In genomic region chr3:16890605-16891333, GRCh38 we compare ENCODE assay signal across 12 cellular contexts. TPM values are rescaled to one million over a fixed set of nuclear protein-coding genes. Genes with fewer than 3 reads are reported as not detected.
DNase-seq lines count a peak whose midpoint lies in the region; ATAC-seq and TF ChIP-seq lines count a peak whose summit lies in the region.
"Had no signal": no experiment of that assay in that cellular context is flagged by ENCODE, and none has a peak within 500 bp of the region (broad histone marks: within the 10 kb centered on the region; RNA-seq: fewer than 3 reads in every experiment).

No MANE protein-coding gene starts in this region.

- TF ChIP-seq CTCF in neural progenitor cell (IDR thresholded peaks at IDR 0.05), result no peak

- intact Hi-C loops in activated CD4-positive, alpha-beta T cell treated with anti-CD3 and anti-CD28 coated beads, Interleukin-2, amount 10 ng/mL, durations not matched to agents 24 days and 14 days (cut with micrococcal nuclease), result no loop called here

- H3K4me2 ChIP-seq in neural progenitor cell, result peak overlapping the region; percentile 43

- H3K4me3 Mint-ChIP-seq in activated CD4-positive, alpha-beta T cell treated with anti-CD3 and anti-CD28 coated beads, Interleukin-2, amount 10 ng/mL, durations not matched to agents 24 days and 14 days, result peak overlapping the region; percentile 5
- no peak overlapping the region for H3K4me3 Mint-ChIP-seq in activated CD4-positive, alpha-beta T cell treated with anti-CD3 and anti-CD28 coated beads, Interleukin-2, amount 10 ng/mL, durations not matched to agents 7 days and 5 days
- no peak overlapping the region for H3K4me3 Mint-ChIP-seq in neural progenitor cell

- no peak for ATAC-seq in HG03442 (IDR thresholded peaks at IDR 0.05; ENCODE audit: unreplicated experiment)

- H3K9ac ChIP-seq in neural progenitor cell, result no peak overlapping the region

- no peak overlapping the region for H2AFZ ChIP-seq in neural progenitor cell (replicated peaks)

- POLR2A ChIA-PET in activated CD4-positive, alpha-beta T cell treated with anti-CD3 and anti-CD28 coated beads, Interleukin-2, amount 10 ng/mL, durations not matched to agents 7 days and 5 days (lab: Charles Lee), result no interaction called here

- peaks cover 29% of the 10 kb centered on the region for H3F3A ChIP-seq in neural progenitor cell (ENCODE audit: low read depth)

- peaks cover 7% of the 10 kb centered on the region for H3K36me3 Mint-ChIP-seq in activated CD4-positive, alpha-beta T cell treated with anti-CD3 and anti-CD28 coated beads, Interleukin-2, amount 10 ng/mL, durations not matched to agents 24 days and 14 days (ENCODE audit: low read depth)
- H3K36me3 Mint-ChIP-seq in activated CD4-positive, alpha-beta T cell treated with anti-CD3 and anti-CD28 coated beads, Interleukin-2, amount 10 ng/mL, durations not matched to agents 7 days and 5 days (ENCODE audit: low read depth), result peaks cover 29% of the 10 kb centered on the region
- H3K36me3 Mint-ChIP-seq in neural progenitor cell, result no peaks in the 10 kb centered on the region

- CTCF ChIA-PET in activated CD4-positive, alpha-beta T cell treated with anti-CD3 and anti-CD28 coated beads, Interleukin-2, amount 10 ng/mL, durations not matched to agents 7 days and 5 days (lab: Charles Lee), result no interaction called here

- H3K27me3 ChIP-seq in neural progenitor cell, result no peaks in the 10 kb centered on the region
- H3K27me3 ChIP-seq: pancreas had no signal

- peaks cover 99% of the 10 kb centered on the region for H3K79me2 ChIP-seq in neural progenitor cell (ENCODE audit: low read depth)

- H3K4me3 ChIP-seq in neural progenitor cell, result no peak overlapping the region
- H3K4me3 ChIP-seq: pancreas had no signal

- peak overlapping the region; percentile 32 for H3K27ac ChIP-seq in neural progenitor cell
- H3K27ac ChIP-seq: pancreas had no signal

- peaks cover 15% of the 10 kb centered on the region for H3K9me3 ChIP-seq in neural progenitor cell (ENCODE audit: low read depth)
- H3K9me3 ChIP-seq: pancreas had no signal

- peaks cover 11% of the 10 kb centered on the region for H4K20me1 ChIP-seq in neural progenitor cell (ENCODE audit: low read depth)

- H3K27ac Mint-ChIP-seq in activated CD4-positive, alpha-beta T cell treated with anti-CD3 and anti-CD28 coated beads, Interleukin-2, amount 10 ng/mL, durations not matched to agents 24 days and 14 days, result no peak overlapping the region
- no peak overlapping the region for H3K27ac Mint-ChIP-seq in activated CD4-positive, alpha-beta T cell treated with anti-CD3 and anti-CD28 coated beads, Interleukin-2, amount 10 ng/mL, durations not matched to agents 7 days and 5 days
- H3K27ac Mint-ChIP-seq in neural progenitor cell, result peak overlapping the region; percentile 47

- peaks cover 62% of the 10 kb centered on the region for H3K4me1 Mint-ChIP-seq in activated CD4-positive, alpha-beta T cell treated with anti-CD3 and anti-CD28 coated beads, Interleukin-2, amount 10 ng/mL, durations not matched to agents 24 days and 14 days
- H3K4me1 Mint-ChIP-seq in activated CD4-positive, alpha-beta T cell treated with anti-CD3 and anti-CD28 coated beads, Interleukin-2, amount 10 ng/mL, durations not matched to agents 7 days and 5 days, result peaks cover 70% of the 10 kb centered on the region
- H3K4me1 Mint-ChIP-seq in neural progenitor cell, result peaks cover 24% of the 10 kb centered on the region

- H3K9me3 Mint-ChIP-seq in activated CD4-positive, alpha-beta T cell treated with anti-CD3 and anti-CD28 coated beads, Interleukin-2, amount 10 ng/mL, durations not matched to agents 24 days and 14 days, result no peaks in the 10 kb centered on the region
- peaks cover 1% of the 10 kb centered on the region for H3K9me3 Mint-ChIP-seq in activated CD4-positive, alpha-beta T cell treated with anti-CD3 and anti-CD28 coated beads, Interleukin-2, amount 10 ng/mL, durations not matched to agents 7 days and 5 days
- no peaks in the 10 kb centered on the region for H3K9me3 Mint-ChIP-seq in neural progenitor cell

- no peaks in the 10 kb centered on the region for H3K27me3 Mint-ChIP-seq in activated CD4-positive, alpha-beta T cell treated with anti-CD3 and anti-CD28 coated beads, Interleukin-2, amount 10 ng/mL, durations not matched to agents 24 days and 14 days
- H3K27me3 Mint-ChIP-seq in activated CD4-positive, alpha-beta T cell treated with anti-CD3 and anti-CD28 coated beads, Interleukin-2, amount 10 ng/mL, durations not matched to agents 7 days and 5 days, result no peaks in the 10 kb centered on the region
- no peaks in the 10 kb centered on the region for H3K27me3 Mint-ChIP-seq in neural progenitor cell (ENCODE audit: insufficient read depth, low read depth)

- DNase-seq in activated CD4-positive, alpha-beta T cell treated with anti-CD3 and anti-CD28 coated beads, Interleukin-2, amount 10 ng/mL, durations not matched to agents 24 days and 14 days, result no peak
- no peak for DNase-seq in activated CD4-positive, alpha-beta T cell treated with anti-CD3 and anti-CD28 coated beads, Interleukin-2, amount 10 ng/mL, durations not matched to agents 7 days and 5 days
- peak; percentile 74 for DNase-seq in NCI-H69 (lab: John Stamatoyannopoulos, UW)
- peak; percentile 16 for DNase-seq in cerebellar cortex (ENCODE audit: low spot score)
- no peak for DNase-seq in neural progenitor cell (ENCODE audit: low spot score)
- no peak for DNase-seq in NCI-H187 treated with DMSO at 0.1 percent for 48 hours (lab: John Stamatoyannopoulos, UW)
- DNase-seq in NCI-H345 treated with DMSO at 0.1 percent for 48 hours (lab: John Stamatoyannopoulos, UW; ENCODE audit: unreplicated experiment), result no peak
- DNase-seq: effector memory CD4-positive, alpha-beta T cell; NCI-H226; pancreas; stimulated activated CD8-positive, alpha-beta memory T cell treated with anti-CD3 and anti-CD28 coated beads, Interleukin-4, amount 100 ng/mL, for 48 hours had no signal

- H3K36me3 ChIP-seq in neural progenitor cell, result peaks cover 5% of the 10 kb centered on the region
- H3K36me3 ChIP-seq: pancreas had no signal

- peaks cover 38% of the 10 kb centered on the region for H3K4me1 ChIP-seq in neural progenitor cell

RNA-seq across cellular contexts. Expression of gene PLCL2, which starts 6.0 kb away (rescaled TPM):
- 14.8 and 15.2 TPM in 2 replicates for total RNA-seq in activated CD4-positive, alpha-beta T cell treated with anti-CD3 and anti-CD28 coated beads, Interleukin-2, amount 10 ng/mL, durations not matched to agents 24 days and 14 days
- total RNA-seq in activated CD4-positive, alpha-beta T cell treated with anti-CD3 and anti-CD28 coated beads, Interleukin-2, amount 10 ng/mL, durations not matched to agents 7 days and 5 days, result 10 to 100 TPM; 48.8 to 50.9 TPM
- total RNA-seq in neural progenitor cell (ENCODE audit: low replicate concordance), result 23.7 and 26.4 TPM in 2 replicates

Comparison
In these comparisons a context has a peak if more than half of its experiments do, and no peak if none do; other contexts are left out.
1. DNase-seq: peak in NCI-H69 (single experiment) and cerebellar cortex (single experiment); none in activated CD4-positive, alpha-beta T cell treated with anti-CD3 and anti-CD28 coated beads, Interleukin-2, amount 10 ng/mL, durations not matched to agents 24 days and 14 days (single experiment), activated CD4-positive, alpha-beta T cell treated with anti-CD3 and anti-CD28 coated beads, Interleukin-2, amount 10 ng/mL, durations not matched to agents 7 days and 5 days (single experiment), neural progenitor cell (single experiment), NCI-H187 treated with DMSO at 0.1 percent for 48 hours (single experiment) and NCI-H345 treated with DMSO at 0.1 percent for 48 hours (single experiment).